24 cellular contexts compared by ENCODE assay signal in genomic region chr12:91515944-91516739, GRCh38.
"Had no signal": no experiment of that assay in that cellular context is flagged by ENCODE, and none has a peak within 500 bp of the region (broad histone marks: within the 10 kb centered on the region; RNA-seq: fewer than 3 reads in every experiment).

No MANE protein-coding gene starts in this region.

- H3K36me3 ChIP-seq: heart left ventricle, left lung, stomach, suprapubic skin, tibial nerve had no signal

- H3K4me1 Mint-ChIP-seq: activated B cell treated with CpG ODN at 0.5 μM for 24 hours; activated CD4-positive, alpha-beta memory T cell treated with anti-CD3 and anti-CD28 coated beads, Interleukin-2, amount 10 ng/mL, durations not matched to agents 7 days and 5 days; activated CD4-positive, alpha-beta T cell treated with anti-CD3 and anti-CD28 coated beads for 36 hours; naive thymus-derived CD8-positive, alpha-beta T cell; stimulated activated effector memory CD8-positive, alpha-beta T cell treated with anti-CD3 and anti-CD28 coated beads, Interleukin-12 subunit alpha, Interleukin-12 subunit beta, amount 100 ng/mL, for 72 hours; T-helper 17 cell had no signal

- H3K36me3 Mint-ChIP-seq: activated naive CD8-positive, alpha-beta T cell treated with anti-CD3 and anti-CD28 coated beads, Interleukin-2, amount 10 ng/mL, durations not matched to agents 7 days and 5 days; naive thymus-derived CD8-positive, alpha-beta T cell; stimulated activated effector memory CD8-positive, alpha-beta T cell treated with anti-CD3 and anti-CD28 coated beads, Interleukin-12 subunit alpha, Interleukin-12 subunit beta, amount 100 ng/mL, for 72 hours had no signal

- H3K27ac ChIP-seq: epithelial cell of prostate, heart left ventricle, left lung, suprapubic skin, tibial nerve had no signal

- H3K27ac Mint-ChIP-seq: activated B cell treated with CpG ODN at 0.5 μM for 24 hours; activated CD4-positive, alpha-beta memory T cell treated with anti-CD3 and anti-CD28 coated beads, Interleukin-2, amount 10 ng/mL, durations not matched to agents 7 days and 5 days; activated CD4-positive, alpha-beta T cell treated with anti-CD3 and anti-CD28 coated beads for 36 hours; activated naive CD4-positive, alpha-beta T cell treated with anti-CD3 and anti-CD28 coated beads for 36 hours; activated naive CD8-positive, alpha-beta T cell treated with anti-CD3 and anti-CD28 coated beads, Interleukin-2, amount 10 ng/mL, durations not matched to agents 7 days and 5 days; activated T-cell treated with anti-CD3 and anti-CD28 coated beads, Interleukin-2, amount 50 U/mL, for 72 hours; naive thymus-derived CD8-positive, alpha-beta T cell; stimulated activated effector memory CD8-positive, alpha-beta T cell treated with anti-CD3 and anti-CD28 coated beads, Interleukin-12 subunit alpha, Interleukin-12 subunit beta, amount 100 ng/mL, for 72 hours; T-helper 17 cell had no signal

- H3K9me3 Mint-ChIP-seq: activated B cell treated with CpG ODN at 0.5 μM for 24 hours; activated CD4-positive, alpha-beta memory T cell treated with anti-CD3 and anti-CD28 coated beads, Interleukin-2, amount 10 ng/mL, durations not matched to agents 7 days and 5 days; activated naive CD8-positive, alpha-beta T cell treated with anti-CD3 and anti-CD28 coated beads, Interleukin-2, amount 10 ng/mL, durations not matched to agents 7 days and 5 days; stimulated activated effector memory CD8-positive, alpha-beta T cell treated with anti-CD3 and anti-CD28 coated beads, Interleukin-12 subunit alpha, Interleukin-12 subunit beta, amount 100 ng/mL, for 72 hours had no signal

- H3K27me3 Mint-ChIP-seq: activated naive CD8-positive, alpha-beta T cell treated with anti-CD3 and anti-CD28 coated beads, Interleukin-2, amount 10 ng/mL, durations not matched to agents 7 days and 5 days had no signal

- DNase-seq: activated B cell treated with CpG ODN at 0.5 μM for 24 hours; activated CD4-positive, alpha-beta memory T cell treated with anti-CD3 and anti-CD28 coated beads, Interleukin-2, amount 10 ng/mL, durations not matched to agents 7 days and 5 days; activated CD4-positive, alpha-beta T cell treated with anti-CD3 and anti-CD28 coated beads for 36 hours; activated effector memory CD4-positive, alpha-beta T cell treated with Interleukin-2 at 50 U/mL for 16 hours; activated naive CD4-positive, alpha-beta T cell treated with anti-CD3 and anti-CD28 coated beads for 36 hours; activated naive CD8-positive, alpha-beta T cell treated with anti-CD3 and anti-CD28 coated beads, Interleukin-2, amount 10 ng/mL, durations not matched to agents 7 days and 5 days; activated T-cell treated with anti-CD3 and anti-CD28 coated beads, Interleukin-2, amount 50 U/mL, for 72 hours; amygdala; cerebellar nuclear complex; heart left ventricle; left lung; naive thymus-derived CD8-positive, alpha-beta T cell; right cardiac atrium; stimulated activated CD4-positive, alpha-beta T cell treated with anti-CD3 and anti-CD28 coated beads, Interleukin-2, amount 100 ng/mL, for 24 hours; stomach; T-helper 17 cell had no signal

- H3K9me3 ChIP-seq: stomach, suprapubic skin, tibial nerve had no signal

- H3K4me3 Mint-ChIP-seq: activated B cell treated with CpG ODN at 0.5 μM for 24 hours; activated CD4-positive, alpha-beta memory T cell treated with anti-CD3 and anti-CD28 coated beads, Interleukin-2, amount 10 ng/mL, durations not matched to agents 7 days and 5 days; activated CD4-positive, alpha-beta T cell treated with anti-CD3 and anti-CD28 coated beads for 36 hours; activated naive CD4-positive, alpha-beta T cell treated with anti-CD3 and anti-CD28 coated beads for 36 hours; activated naive CD8-positive, alpha-beta T cell treated with anti-CD3 and anti-CD28 coated beads, Interleukin-2, amount 10 ng/mL, durations not matched to agents 7 days and 5 days; activated T-cell treated with anti-CD3 and anti-CD28 coated beads, Interleukin-2, amount 50 U/mL, for 72 hours; naive thymus-derived CD8-positive, alpha-beta T cell; stimulated activated effector memory CD8-positive, alpha-beta T cell treated with anti-CD3 and anti-CD28 coated beads, Interleukin-12 subunit alpha, Interleukin-12 subunit beta, amount 100 ng/mL, for 72 hours; T-helper 17 cell had no signal

- H3K4me1 ChIP-seq: heart left ventricle, left lung, suprapubic skin had no signal

- H3K27me3 ChIP-seq: heart left ventricle, left lung, stomach, suprapubic skin, tibial nerve had no signal

- FAIRE-seq: bronchial epithelial cell, keratinocyte, urothelium cell line had no signal

- H3K4me3 ChIP-seq: heart left ventricle, left lung, lung, stomach, suprapubic skin, tibial nerve had no signal

- ATAC-seq: activated CD4-positive, alpha-beta T cell treated with anti-CD3 and anti-CD28 coated beads for 36 hours; activated T-cell treated with anti-CD3 and anti-CD28 coated beads, Interleukin-2, amount 50 U/mL, for 72 hours; heart left ventricle; left lung; naive thymus-derived CD8-positive, alpha-beta T cell; right cardiac atrium; stimulated activated effector memory CD8-positive, alpha-beta T cell treated with anti-CD3 and anti-CD28 coated beads, Interleukin-12 subunit alpha, Interleukin-12 subunit beta, amount 100 ng/mL, for 72 hours; T-helper 17 cell had no signal
